In the genomic region with DNA sequence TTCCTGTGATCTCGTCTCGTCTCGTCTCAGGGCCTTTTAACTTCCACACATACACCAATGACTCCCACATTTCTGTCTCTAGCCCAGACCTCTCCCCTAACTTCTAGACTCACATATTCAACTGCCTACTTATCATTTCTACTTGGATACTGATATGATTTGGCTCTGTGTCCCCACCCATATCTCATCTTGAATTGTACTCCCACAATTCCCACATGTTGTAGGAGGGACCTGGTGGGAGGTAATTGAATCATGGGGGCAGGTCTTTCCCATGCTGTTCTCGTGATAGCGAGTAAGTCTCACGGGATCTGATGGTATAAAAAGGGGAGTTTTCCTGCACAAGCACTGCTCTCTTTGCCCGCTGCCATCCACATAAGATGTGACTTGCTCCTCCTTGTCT, we compare ENCODE assay signal across 35 cellular contexts.
"Had no signal": no experiment of that assay in that cellular context is flagged by ENCODE, and none has a peak within 500 bp of the region (broad histone marks: within the 10 kb centered on the region; RNA-seq: fewer than 3 reads in every experiment).

No MANE protein-coding gene starts in this region.

- H3K36me3 Mint-ChIP-seq: activated CD4-positive, alpha-beta memory T cell treated with anti-CD3 and anti-CD28 coated beads for 36 hours; activated naive CD4-positive, alpha-beta T cell treated with anti-CD3 and anti-CD28 coated beads, Interleukin-2, amount 50 U/mL, for 72 hours had no signal

- H3K4me1 ChIP-seq: adrenal gland, breast epithelium had no signal

- H3K27me3 ChIP-seq: adrenal gland, body of pancreas, brain microvascular endothelial cell, breast epithelium had no signal

- DNase-seq: activated B cell treated with CpG ODN at 0.5 μM for 24 hours; activated CD4-positive, alpha-beta memory T cell treated with anti-CD3 and anti-CD28 coated beads for 36 hours; activated CD4-positive, alpha-beta T cell treated with anti-CD3 and anti-CD28 coated beads for 4 hours; activated CD4-positive, alpha-beta T cell treated with anti-CD3 and anti-CD28 coated beads, Interleukin-2, amount 10 ng/mL, durations not matched to agents 24 days and 14 days; activated CD4-positive, alpha-beta T cell treated with anti-CD3 and anti-CD28 coated beads, Interleukin-2, amount 50 U/mL, for 1 hour; activated CD4-positive, alpha-beta T cell treated with anti-CD3 and anti-CD28 coated beads, Interleukin-2, amount 50 U/mL, for 4 hours; activated CD4-positive, CD25-positive, alpha-beta regulatory T cell treated with anti-CD3 and anti-CD28 coated beads, Interleukin-2, amount 50 U/mL, for 72 hours; activated CD8-positive, alpha-beta memory T cell treated with anti-CD3 and anti-CD28 coated beads, Interleukin-2, amount 50 U/mL, for 4 hours; activated CD8-positive, alpha-beta T cell treated with anti-CD3 and anti-CD28 coated beads for 36 hours; activated effector memory CD4-positive, alpha-beta T cell treated with anti-CD3 and anti-CD28 coated beads, Interleukin-2, amount 50 U/mL, for 16 hours; activated gamma-delta T cell treated with Interleukin-2 at 50 U/mL for 16 hours; activated naive CD4-positive, alpha-beta T cell; activated naive CD4-positive, alpha-beta T cell treated with anti-CD3 and anti-CD28 coated beads for 36 hours; activated naive CD4-positive, alpha-beta T cell treated with anti-CD3 and anti-CD28 coated beads, Interleukin-2, amount 50 U/mL, for 16 hours; activated naive CD8-positive, alpha-beta T cell treated with anti-CD3 and anti-CD28 coated beads for 36 hours; activated T-cell treated with anti-CD3 and anti-CD28 coated beads for 4 hours; activated T-cell treated with anti-CD3 and anti-CD28 coated beads, Interleukin-2, amount 50 U/mL, for 1 hour; activated T-cell treated with anti-CD3 and anti-CD28 coated beads, Interleukin-2, amount 50 U/mL, for 4 hours; activated T-cell treated with anti-CD3 and anti-CD28 coated beads, Interleukin-2, amount 50 U/mL, for 72 hours; adrenal gland; amniotic stem cell; aorta; body of pancreas; brain microvascular endothelial cell; central memory CD4-positive, alpha-beta T cell; T-helper 2 cell; T-helper 9 cell had no signal

- ATAC-seq: activated CD8-positive, alpha-beta T cell treated with anti-CD3 and anti-CD28 coated beads for 36 hours; activated naive CD4-positive, alpha-beta T cell treated with anti-CD3 and anti-CD28 coated beads, Interleukin-2, amount 50 U/mL, for 72 hours; activated T-cell treated with anti-CD3 and anti-CD28 coated beads, Interleukin-2, amount 50 U/mL, for 4 hours; activated T-cell treated with anti-CD3 and anti-CD28 coated beads, Interleukin-2, amount 50 U/mL, for 72 hours; activated T-helper 17 cell treated with anti-CD3 and anti-CD28 coated beads, Interleukin-2, amount 50 U/mL, for 72 hours; body of pancreas had no signal

- FAIRE-seq: TTC549 had no signal

- H3K9me3 Mint-ChIP-seq: activated B cell treated with CpG ODN at 0.5 μM for 24 hours; activated CD4-positive, alpha-beta memory T cell treated with anti-CD3 and anti-CD28 coated beads for 36 hours; activated CD4-positive, alpha-beta T cell treated with anti-CD3 and anti-CD28 coated beads, Interleukin-2, amount 10 ng/mL, durations not matched to agents 24 days and 14 days; activated CD8-positive, alpha-beta T cell treated with anti-CD3 and anti-CD28 coated beads for 36 hours; activated naive CD4-positive, alpha-beta T cell treated with anti-CD3 and anti-CD28 coated beads for 36 hours; activated naive CD4-positive, alpha-beta T cell treated with anti-CD3 and anti-CD28 coated beads, Interleukin-2, amount 50 U/mL, for 72 hours; activated naive CD8-positive, alpha-beta T cell treated with anti-CD3 and anti-CD28 coated beads for 36 hours; activated T-cell treated with anti-CD3 and anti-CD28 coated beads, Interleukin-2, amount 50 U/mL, for 4 hours; activated T-cell treated with anti-CD3 and anti-CD28 coated beads, Interleukin-2, amount 50 U/mL, for 72 hours; activated T-helper 1 cell treated with anti-CD3 and anti-CD28 coated beads, Interleukin-12 subunit alpha, Interleukin-12 subunit beta, Interleukin-2, Interleukin-4 antibody, amounts not matched to agents 30 ng/mL and 10 ng/mL and 1 ng/mL, durations not matched to agents 14 hours and 24 hours and 36 hours; activated T-helper 17 cell treated with anti-CD3 and anti-CD28 coated beads, Interleukin-2, amount 50 U/mL, for 72 hours; T-helper 1 cell treated with Interleukin-12 subunit alpha and Interleukin-12 subunit beta and Interleukin-4 antibody, amounts not matched to agents 30 μg/mL and 1 μg/mL, for 36 hours; T-helper 2 cell treated with Interferon-gamma antibody and Interleukin-4, amounts not matched to agents 5 μg/mL and 100 μg/mL, for 36 hours had no signal

- H3K36me3 ChIP-seq: adrenal gland, brain microvascular endothelial cell, breast epithelium had no signal

- H3K4me3 Mint-ChIP-seq: activated B cell treated with CpG ODN at 0.5 μM for 24 hours; activated CD4-positive, alpha-beta memory T cell treated with anti-CD3 and anti-CD28 coated beads for 36 hours; activated CD4-positive, alpha-beta T cell treated with anti-CD3 and anti-CD28 coated beads, Interleukin-2, amount 10 ng/mL, durations not matched to agents 24 days and 14 days; activated CD8-positive, alpha-beta T cell treated with anti-CD3 and anti-CD28 coated beads for 36 hours; activated naive CD4-positive, alpha-beta T cell treated with anti-CD3 and anti-CD28 coated beads for 36 hours; activated naive CD8-positive, alpha-beta T cell treated with anti-CD3 and anti-CD28 coated beads for 36 hours; activated T-cell treated with anti-CD3 and anti-CD28 coated beads, Interleukin-2, amount 50 U/mL, for 4 hours; activated T-cell treated with anti-CD3 and anti-CD28 coated beads, Interleukin-2, amount 50 U/mL, for 72 hours; activated T-helper 1 cell treated with anti-CD3 and anti-CD28 coated beads, Interleukin-12 subunit alpha, Interleukin-12 subunit beta, Interleukin-2, Interleukin-4 antibody, amounts not matched to agents 30 ng/mL and 10 ng/mL and 1 ng/mL, durations not matched to agents 14 hours and 24 hours and 36 hours; activated T-helper 17 cell treated with anti-CD3 and anti-CD28 coated beads, Interleukin-2, amount 50 U/mL, for 72 hours; T-helper 1 cell treated with Interleukin-12 subunit alpha and Interleukin-12 subunit beta and Interleukin-4 antibody, amounts not matched to agents 30 μg/mL and 1 μg/mL, for 36 hours; T-helper 2 cell treated with Interferon-gamma antibody and Interleukin-4, amounts not matched to agents 5 μg/mL and 100 μg/mL, for 36 hours had no signal

- H3K27ac Mint-ChIP-seq: activated B cell treated with CpG ODN at 0.5 μM for 24 hours; activated CD4-positive, alpha-beta memory T cell treated with anti-CD3 and anti-CD28 coated beads for 36 hours; activated CD4-positive, alpha-beta T cell treated with anti-CD3 and anti-CD28 coated beads, Interleukin-2, amount 10 ng/mL, durations not matched to agents 24 days and 14 days; activated CD8-positive, alpha-beta T cell treated with anti-CD3 and anti-CD28 coated beads for 36 hours; activated naive CD4-positive, alpha-beta T cell treated with anti-CD3 and anti-CD28 coated beads for 36 hours; activated naive CD4-positive, alpha-beta T cell treated with anti-CD3 and anti-CD28 coated beads, Interleukin-2, amount 50 U/mL, for 72 hours; activated naive CD8-positive, alpha-beta T cell treated with anti-CD3 and anti-CD28 coated beads for 36 hours; activated T-helper 1 cell treated with anti-CD3 and anti-CD28 coated beads, Interleukin-12 subunit alpha, Interleukin-12 subunit beta, Interleukin-2, Interleukin-4 antibody, amounts not matched to agents 30 ng/mL and 10 ng/mL and 1 ng/mL, durations not matched to agents 14 hours and 24 hours and 36 hours; activated T-helper 17 cell treated with anti-CD3 and anti-CD28 coated beads, Interleukin-2, amount 50 U/mL, for 72 hours; T-helper 1 cell treated with Interleukin-12 subunit alpha and Interleukin-12 subunit beta and Interleukin-4 antibody, amounts not matched to agents 30 μg/mL and 1 μg/mL, for 36 hours; T-helper 2 cell treated with Interferon-gamma antibody and Interleukin-4, amounts not matched to agents 5 μg/mL and 100 μg/mL, for 36 hours had no signal

- H3K27ac ChIP-seq: adrenal gland, body of pancreas, brain microvascular endothelial cell, breast epithelium, VCaP had no signal

- H3K27me3 Mint-ChIP-seq: activated B cell treated with CpG ODN at 0.5 μM for 24 hours; activated CD4-positive, alpha-beta memory T cell treated with anti-CD3 and anti-CD28 coated beads for 36 hours; activated CD8-positive, alpha-beta T cell treated with anti-CD3 and anti-CD28 coated beads for 36 hours; activated naive CD8-positive, alpha-beta T cell treated with anti-CD3 and anti-CD28 coated beads for 36 hours; activated T-helper 17 cell treated with anti-CD3 and anti-CD28 coated beads, Interleukin-2, amount 50 U/mL, for 72 hours had no signal

- H3K4me1 Mint-ChIP-seq: activated B cell treated with CpG ODN at 0.5 μM for 24 hours; activated CD4-positive, alpha-beta T cell treated with anti-CD3 and anti-CD28 coated beads, Interleukin-2, amount 10 ng/mL, durations not matched to agents 24 days and 14 days; activated naive CD8-positive, alpha-beta T cell treated with anti-CD3 and anti-CD28 coated beads for 36 hours had no signal

- H3K4me3 ChIP-seq: adrenal gland, body of pancreas, breast epithelium had no signal

- H3K9me3 ChIP-seq: adrenal gland, body of pancreas, breast epithelium had no signal
